ENCODE assay signal across 8 cellular contexts in genomic region chr1:156860639-156861423, GRCh38. TPM values are rescaled to one million over a fixed set of nuclear protein-coding genes. Genes with fewer than 3 reads are reported as not detected.
DNase-seq lines count a peak whose midpoint lies in the region; ATAC-seq, FAIRE-seq and TF ChIP-seq lines count a peak whose summit lies in the region.

Gene NTRK1, plus strand, starts transcription at chr1:156860865. Its CDS starts 70 bp downstream, at chr1:156860935.

- FAIRE-seq in astrocyte (lab: Jason Lieb, UNC), result no peak

- no peaks in the 10 kb centered on the region for H3K9me3 Mint-ChIP-seq in T-helper 1 cell treated with Interleukin-12 subunit alpha and Interleukin-12 subunit beta and Interleukin-4 antibody, amounts not matched to agents 30 μg/mL and 1 μg/mL, for 36 hours
- H3K9me3 Mint-ChIP-seq in astrocyte (ENCODE audit: unreplicated experiment), result no peaks in the 10 kb centered on the region

- no peak for ATAC-seq in HG03378 (IDR thresholded peaks at IDR 0.05; ENCODE audit: unreplicated experiment)
- ATAC-seq in GM21367 (IDR thresholded peaks at IDR 0.05; ENCODE audit: unreplicated experiment), result no peak

- peaks cover 4% of the 10 kb centered on the region for H4K20me1 ChIP-seq in astrocyte (ENCODE audit: insufficient read depth, low read length)

- peak within 1 kb of the TSS; percentile 71 for H2AFZ ChIP-seq in astrocyte (ENCODE audit: low read depth, low read length)

- peaks cover 52% of the 10 kb centered on the region for H3K4me1 Mint-ChIP-seq in T-helper 1 cell treated with Interleukin-12 subunit alpha and Interleukin-12 subunit beta and Interleukin-4 antibody, amounts not matched to agents 30 μg/mL and 1 μg/mL, for 36 hours (ENCODE audit: low read depth)
- H3K4me1 Mint-ChIP-seq in astrocyte (ENCODE audit: low read depth, unreplicated experiment), result peaks cover 15% of the 10 kb centered on the region

- H3K36me3 ChIP-seq in astrocyte (ENCODE audit: insufficient read depth, low read length), result no peaks in the 10 kb centered on the region

- peaks cover 43% of the 10 kb centered on the region for H3K27me3 Mint-ChIP-seq in T-helper 1 cell treated with Interleukin-12 subunit alpha and Interleukin-12 subunit beta and Interleukin-4 antibody, amounts not matched to agents 30 μg/mL and 1 μg/mL, for 36 hours (ENCODE audit: low read depth)
- H3K27me3 Mint-ChIP-seq in astrocyte (ENCODE audit: low read depth, unreplicated experiment), result peaks cover 82% of the 10 kb centered on the region

- no peaks in the 10 kb centered on the region for H3K79me2 ChIP-seq in astrocyte (ENCODE audit: insufficient read depth, low read length)

- TF ChIP-seq CTCF in astrocyte (IDR thresholded peaks at IDR 0.05; ENCODE audit: insufficient read depth, low read depth, low read length), result no peak

- H3K9me3 ChIP-seq in astrocyte (ENCODE audit: insufficient read depth, low read depth, low read length) (no peaks in the 10 kb centered on the region), iPS-18c (ENCODE audit: control insufficient read depth, insufficient read depth, low read length) (no peaks in the 10 kb centered on the region)

- peak within 1 kb of the TSS; percentile 6 for H3K27ac Mint-ChIP-seq in T-helper 1 cell treated with Interleukin-12 subunit alpha and Interleukin-12 subunit beta and Interleukin-4 antibody, amounts not matched to agents 30 μg/mL and 1 μg/mL, for 36 hours
- H3K27ac Mint-ChIP-seq in astrocyte (ENCODE audit: unreplicated experiment), result no peak within 1 kb of the TSS

- no peak within 1 kb of the TSS for H3K9ac ChIP-seq in astrocyte (ENCODE audit: low read length)

- peak within 1 kb of the TSS; percentile 85 for H3K4me3 Mint-ChIP-seq in T-helper 1 cell treated with Interleukin-12 subunit alpha and Interleukin-12 subunit beta and Interleukin-4 antibody, amounts not matched to agents 30 μg/mL and 1 μg/mL, for 36 hours
- peak within 1 kb of the TSS; percentile 80 for H3K4me3 Mint-ChIP-seq in astrocyte (ENCODE audit: unreplicated experiment)

- peaks cover 9% of the 10 kb centered on the region for H3K36me3 Mint-ChIP-seq in T-helper 1 cell treated with Interleukin-12 subunit alpha and Interleukin-12 subunit beta and Interleukin-4 antibody, amounts not matched to agents 30 μg/mL and 1 μg/mL, for 36 hours (ENCODE audit: low read depth)
- H3K36me3 Mint-ChIP-seq in astrocyte (ENCODE audit: low read depth, unreplicated experiment), result no peaks in the 10 kb centered on the region

- peaks cover 16% of the 10 kb centered on the region for H3K4me1 ChIP-seq in astrocyte (ENCODE audit: insufficient read depth, low read length)

- DNase-seq in DMS 273 treated with DMSO at 0.1 percent for 48 hours (lab: John Stamatoyannopoulos, UW) (peak; percentile 71), LHCN-M2 (ENCODE audit: low read depth) (peak; percentile 26), astrocyte (ENCODE audit: low read depth) (no peak)
- DNase-seq in stimulated activated CD4-positive, alpha-beta T cell treated with anti-CD3 and anti-CD28 coated beads, Interleukin-1b, Interleukin-23, amount 100 ng/mL, for 4 hours (ENCODE audit: low read depth in 2 of 2), result peak; percentile 44 to 46

- H3K27me3 ChIP-seq in astrocyte (ENCODE audit: insufficient read depth, low read length), result peaks cover 70% of the 10 kb centered on the region

- peak within 1 kb of the TSS; percentile 86 for H3K4me2 ChIP-seq in astrocyte (ENCODE audit: low read length)

- H3K27ac ChIP-seq in astrocyte (ENCODE audit: low read depth, low read length), result no peak within 1 kb of the TSS

- H3K4me3 ChIP-seq in astrocyte (ENCODE audit: insufficient read depth, low read depth, low read length) (peak within 1 kb of the TSS; percentile 42), iPS-18c (ENCODE audit: insufficient read depth, low read depth, low read length) (peak within 1 kb of the TSS; percentile 55)

RNA-seq across cellular contexts. Expression of gene NTRK1, which starts in this region (rescaled TPM):
- total RNA-seq in LHCN-M2 (2014; rRNA removed), result 0.19 TPM in 1 of 2 replicates, not detected in the other
- polyA plus RNA-seq in LHCN-M2 (2012), result not detected
- total RNA-seq in astrocyte, result 0.10 and 0.27 TPM in 2 replicates

Comparison
In these comparisons a context has a peak if more than half of its experiments do, and no peak if none do; other contexts are left out.
1. Peak in DNase-seq in LHCN-M2; RNA of the gene not detected or under 1 TPM.